In genomic region chr17:74361613-74362391, GRCh38 we compare ENCODE assay signal across 8 cellular contexts. TPM values are rescaled to one million over a fixed set of nuclear protein-coding genes. Genes with fewer than 3 reads are reported as not detected.
DNase-seq lines count a peak whose midpoint lies in the region; ATAC-seq, FAIRE-seq and TF ChIP-seq lines count a peak whose summit lies in the region.

TSS of gene BTBD17 (minus strand) at chr17:74361868. CDS start at chr17:74361819, 49 bp downstream.

- DNase-seq in AG08395 (ENCODE audit: low spot score) = peak; percentile 44
- peak; percentile 97 for DNase-seq in H7
- peak; percentile 53 for DNase-seq in RPMI8226
- peak; percentile 15 for DNase-seq in bronchial epithelial cell (ENCODE audit: low read depth)
- peak; percentile 64 for DNase-seq in stomach

- H3K4me1 ChIP-seq in stomach = peaks cover 4 to 24% (median 18%) of the 10 kb centered on the region in 4 donors

- ATAC-seq in GM19397 (IDR thresholded peaks at IDR 0.05; ENCODE audit: unreplicated experiment) = no peak
- no peak for ATAC-seq in HG03025 (IDR thresholded peaks at IDR 0.05; ENCODE audit: low FRiP score, unreplicated experiment)

- TF ChIP-seq CTCF in bronchial epithelial cell (IDR thresholded peaks at IDR 0.05; ENCODE audit: insufficient read depth, low read length, severe bottlenecking) = peak; percentile 87
- TF ChIP-seq CTCF in stomach (IDR thresholded peaks at IDR 0.05) = peak in 5 of 7 experiments; percentile 33 to 68 (median 56)

- H3K9me3 ChIP-seq in stomach = no peaks in the 10 kb centered on the region

- intact Hi-C loops in stomach (cut with DNase I; ENCODE audit: low total_unique reads) = no loop called here

- H3K4me3 ChIP-seq in H7 (ENCODE audit: insufficient read depth, low read depth, low read length) = no peak within 1 kb of the TSS
- no peak within 1 kb of the TSS for H3K4me3 ChIP-seq in bronchial epithelial cell (ENCODE audit: low read depth, low read length)
- no peak within 1 kb of the TSS for H3K4me3 ChIP-seq in stomach

- FAIRE-seq in bronchial epithelial cell (lab: Jason Lieb, UNC) = no peak

- H3K36me3 ChIP-seq in H7 (replicated peaks; ENCODE audit: control insufficient read depth, insufficient read depth, low read length) (no peaks in the 10 kb centered on the region), bronchial epithelial cell (ENCODE audit: control insufficient read depth, insufficient read depth, low read length) (no peaks in the 10 kb centered on the region), stomach (no peaks in the 10 kb centered on the region)

- TF ChIP-seq POLR2A in stomach (IDR thresholded peaks at IDR 0.05) = no peak

- H3K27ac ChIP-seq in layer of hippocampus (ENCODE audit: low read depth, low read length) (peak within 1 kb of the TSS; percentile 42), stomach (no peak within 1 kb of the TSS)

- 2 to 18% (median 13%) methylated on average over 15 to 23 of the region's 23 CpGs for WGBS in stomach, 5 donors

- peaks cover 6% of the 10 kb centered on the region; the same call in 1 of the 2 replicates for H3K27me3 ChIP-seq in H7 (ENCODE audit: control insufficient read depth, insufficient read depth, low read length)
- peaks cover 25% of the 10 kb centered on the region for H3K27me3 ChIP-seq in bronchial epithelial cell (ENCODE audit: control insufficient read depth, insufficient read depth, low read length)
- H3K27me3 ChIP-seq in layer of hippocampus (ENCODE audit: control insufficient read depth, insufficient read depth, low read length) = peaks cover 3% of the 10 kb centered on the region
- H3K27me3 ChIP-seq in stomach = peaks cover 16 to 69% (median 58%) of the 10 kb centered on the region in 3 donors

- TF ChIP-seq EP300 in stomach (IDR thresholded peaks at IDR 0.05) = no peak

RNA-seq across cellular contexts. Expression of gene BTBD17, which starts in this region (rescaled TPM):
- total RNA-seq in H7 (2014; rRNA removed; shearing (Covaris generic)) = 1.3 and 1.4 TPM in 2 replicates
- total RNA-seq in bronchial epithelial cell (not detected in 2 replicates), stomach (not detected)
- polyA plus RNA-seq in stomach = not detected

Comparison
In these comparisons a context has a peak if more than half of its experiments do, and no peak if none do; other contexts are left out.
1. Peak in DNase-seq in bronchial epithelial cell; RNA of the gene not detected or under 1 TPM.
2. Peak in DNase-seq in stomach; RNA of the gene not detected or under 1 TPM.
3. DNase-seq: peak in every context shown above with its lines; median percentile 97 in H7; 64 in stomach; 53 in RPMI8226; 44 in AG08395; 15 in bronchial epithelial cell.